In genomic region chr18:21629089-21629832, GRCh38 we compare ENCODE assay signal across 11 cellular contexts. TPM values are rescaled to one million over a fixed set of nuclear protein-coding genes. Genes with fewer than 3 reads are reported as not detected.
DNase-seq lines count a peak whose midpoint lies in the region; ATAC-seq, FAIRE-seq and TF ChIP-seq lines count a peak whose summit lies in the region.
"Had no signal": no experiment of that assay in that cellular context is flagged by ENCODE, and none has a peak within 500 bp of the region (broad histone marks: within the 10 kb centered on the region; RNA-seq: fewer than 3 reads in every experiment).

No MANE protein-coding gene starts in this region.

- POLR2A ChIA-PET in activated CD4-positive, alpha-beta memory T cell treated with anti-CD3 and anti-CD28 coated beads, Interleukin-2, amount 10 ng/mL, durations not matched to agents 7 days and 5 days (lab: Charles Lee), result interaction anchor here (0.7 to 2.4 kb wide), 6 partner anchors 14 to 111 kb away, joined by 3 to 10 read pairs (median 4); partner anchors contain the start of genes ABHD3, ESCO1, MIB1 and SNRPD1

- CTCF ChIA-PET in activated CD4-positive, alpha-beta memory T cell treated with anti-CD3 and anti-CD28 coated beads, Interleukin-2, amount 10 ng/mL, durations not matched to agents 7 days and 5 days (lab: Charles Lee), result interaction anchor here (0.8 to 5.7 kb wide), 2 partner anchors 17 to 29 kb away, joined by 3 to 24 read pairs; partner anchors contain the start of gene ESCO1

- H3K4me1 Mint-ChIP-seq in activated CD4-positive, alpha-beta memory T cell treated with anti-CD3 and anti-CD28 coated beads, Interleukin-2, amount 10 ng/mL, durations not matched to agents 7 days and 5 days, result peaks cover 21% of the 10 kb centered on the region

- peak; percentile 96 for ATAC-seq in GM19372 (IDR thresholded peaks at IDR 0.05; ENCODE audit: low read depth, unreplicated experiment)
- peak; percentile 88 for ATAC-seq in HG02970 (IDR thresholded peaks at IDR 0.05; ENCODE audit: low FRiP score, unreplicated experiment)
- ATAC-seq: foreskin keratinocyte had no signal

- H3K4me3 Mint-ChIP-seq in activated CD4-positive, alpha-beta memory T cell treated with anti-CD3 and anti-CD28 coated beads, Interleukin-2, amount 10 ng/mL, durations not matched to agents 7 days and 5 days, result peak overlapping the region; percentile 0

- no peak for TF ChIP-seq CTCF in GM10266 (IDR thresholded peaks at IDR 0.05; ENCODE audit: control insufficient read depth, insufficient read depth, low read depth, missing control alignments)

- H3K27me3 Mint-ChIP-seq in activated CD4-positive, alpha-beta memory T cell treated with anti-CD3 and anti-CD28 coated beads, Interleukin-2, amount 10 ng/mL, durations not matched to agents 7 days and 5 days, result no peaks in the 10 kb centered on the region

- FAIRE-seq in small intestine (lab: Jason Lieb, UNC), result no peak
- FAIRE-seq: astrocyte had no signal

- H3K36me3 Mint-ChIP-seq in activated CD4-positive, alpha-beta memory T cell treated with anti-CD3 and anti-CD28 coated beads, Interleukin-2, amount 10 ng/mL, durations not matched to agents 7 days and 5 days (ENCODE audit: low read depth), result peaks cover 49% of the 10 kb centered on the region

- no peaks in the 10 kb centered on the region for H3K9me3 Mint-ChIP-seq in activated CD4-positive, alpha-beta memory T cell treated with anti-CD3 and anti-CD28 coated beads, Interleukin-2, amount 10 ng/mL, durations not matched to agents 7 days and 5 days

- no peak overlapping the region for H3K27ac ChIP-seq in small intestine (ENCODE audit: low read depth in 1 of 2, low read length in 1 of 2)
- H3K27ac ChIP-seq: foreskin keratinocyte had no signal

- H3K27ac Mint-ChIP-seq in activated CD4-positive, alpha-beta memory T cell treated with anti-CD3 and anti-CD28 coated beads, Interleukin-2, amount 10 ng/mL, durations not matched to agents 7 days and 5 days, result peak overlapping the region; percentile 71

- 73 to 87% (median 74%) methylated on average over 9 of the region's 9 CpGs for WGBS in small intestine, 3 donors

- H3K9me3 ChIP-seq in small intestine (ENCODE audit: control insufficient read depth, low read depth), result no peaks in the 10 kb centered on the region

- H3K4me1 ChIP-seq in small intestine (ENCODE audit: control insufficient read depth in 2 of 2, insufficient read depth in 1 of 2, low read depth in 1 of 2, low read length in 1 of 2), result no peaks in the 10 kb centered on the region
- H3K4me1 ChIP-seq: foreskin keratinocyte had no signal

- no peak overlapping the region for H3K4me3 ChIP-seq in small intestine (ENCODE audit: low read depth in 1 of 2, low read length in 2 of 2)

- no peaks in the 10 kb centered on the region for H3K27me3 ChIP-seq in small intestine (ENCODE audit: control insufficient read depth in 2 of 2, insufficient read depth in 2 of 2, low read length in 2 of 2)
- H3K27me3 ChIP-seq: foreskin keratinocyte had no signal

- H3K36me3 ChIP-seq in small intestine (ENCODE audit: control insufficient read depth in 2 of 2, insufficient read depth in 2 of 2, low read length in 2 of 2), result peaks cover 5 to 10% of the 10 kb centered on the region in 2 donors

- DNase-seq in GM10266 (ENCODE audit: extremely low spot score), result peak; percentile 20
- no peak for DNase-seq in activated CD4-positive, alpha-beta memory T cell treated with anti-CD3 and anti-CD28 coated beads, Interleukin-2, amount 10 ng/mL, durations not matched to agents 7 days and 5 days
- no peak for DNase-seq in NCI-H1436 (lab: John Stamatoyannopoulos, UW)
- no peak for DNase-seq in EL
- no peak for DNase-seq in small intestine
- DNase-seq in stimulated activated CD4-positive, alpha-beta T cell treated with anti-CD3 and anti-CD28 coated beads, Interleukin-1b, Interleukin-23, amount 100 ng/mL, for 48 hours, result no peak
- DNase-seq: foreskin keratinocyte, NCI-H2029 treated with DMSO at 0.1 percent for 48 hours had no signal

RNA-seq across cellular contexts. Expression of gene SNRPD1, which starts 17.1 kb away (rescaled TPM):
- 10 to 100 TPM; 96.6 to 97.5 TPM for total RNA-seq in activated CD4-positive, alpha-beta memory T cell treated with anti-CD3 and anti-CD28 coated beads, Interleukin-2, amount 10 ng/mL, durations not matched to agents 7 days and 5 days
- 10 to 100 TPM; 14.1 to 40.9 (median 25.0) TPM for polyA plus RNA-seq in small intestine

RNA-seq across cellular contexts. Expression of gene ESCO1, which starts 28.8 kb away (rescaled TPM):
- total RNA-seq in activated CD4-positive, alpha-beta memory T cell treated with anti-CD3 and anti-CD28 coated beads, Interleukin-2, amount 10 ng/mL, durations not matched to agents 7 days and 5 days, result 10 to 100 TPM; 22.8 to 22.9 TPM
- 10 to 100 TPM in 2 of 3 donors, 1 to 10 TPM in 1; 9.4 to 14.3 (median 11.9) TPM for polyA plus RNA-seq in small intestine
